ENCODE assay signal across 1 cellular context in genomic region chr1:206766251-206766856, GRCh38.
TF ChIP-seq lines count a peak whose summit lies in the region.

No MANE protein-coding gene starts in this region.

TF ChIP-seq in K562, 482 proteins besides CTCF, POLR2A, EP300 and RAD21 (continued from another document and continues in another):
- TF ChIP-seq KDM2B (CRISPR knock-in tag; IDR thresholded peaks at IDR 0.05) (no peak), MGA (IDR thresholded peaks at IDR 0.05) (no peak), ZEB2 (IDR thresholded peaks at IDR 0.05) (peak; percentile 79), ZNF830 (CRISPR knock-in tag; IDR thresholded peaks at IDR 0.05) (no peak), CHCHD3 (CRISPR knock-in tag; IDR thresholded peaks at IDR 0.05) (no peak), ZNF740 (CRISPR knock-in tag; IDR thresholded peaks at IDR 0.05) (no peak), ZNF740 (tag; IDR thresholded peaks at IDR 0.05) (no peak), NR2C1 (IDR thresholded peaks at IDR 0.05) (no peak), NR2C1 (tag; IDR thresholded peaks at IDR 0.05) (no peak), ATF7 (IDR thresholded peaks at IDR 0.05) (peak; percentile 63; the same call in 1 of the 2 replicates), MXI1 (IDR thresholded peaks at IDR 0.05; ENCODE audit: low read depth, low read length) (no peak), KLF1 (tag; IDR thresholded peaks at IDR 0.05) (no peak), ZNF133 (CRISPR knock-in tag; IDR thresholded peaks at IDR 0.05) (no peak), EWSR1 (IDR thresholded peaks at IDR 0.05; ENCODE audit: borderline replicate concordance, low read depth, partially characterized antibody) (no peak), JUND (IDR thresholded peaks at IDR 0.05; ENCODE audit: borderline replicate concordance, low read depth, low read length) (peak; percentile 58), JUND (tag; IDR thresholded peaks at IDR 0.05; ENCODE audit: borderline replicate concordance, low read depth, low read length) (peak; percentile 78; the same call in 2 of the 3 replicates), PHB2 (IDR thresholded peaks at IDR 0.05; ENCODE audit: low read depth) (no peak), BCOR (IDR thresholded peaks at IDR 0.05) (no peak), ZBTB17 (CRISPR knock-in tag; IDR thresholded peaks at IDR 0.05) (no peak), HNRNPH1 (optimal IDR thresholded peaks at IDR 0.05; ENCODE audit: low read depth, low read length) (no peak), SIRT6 (IDR thresholded peaks at IDR 0.05; ENCODE audit: low read depth, low read length) (no peak), TEAD4 (IDR thresholded peaks at IDR 0.05; ENCODE audit: low read length) (peak; percentile 75; the same call in 1 of the 2 replicates), TEAD4 (CRISPR knock-in tag; IDR thresholded peaks at IDR 0.05; ENCODE audit: borderline replicate concordance) (no peak), POLR3A (IDR thresholded peaks at IDR 0.05; ENCODE audit: borderline replicate concordance, extremely low read depth, insufficient read depth, insufficient read length) (no peak), CEBPB (tag; IDR thresholded peaks at IDR 0.05) (no peak), POLR2B (IDR thresholded peaks at IDR 0.05; ENCODE audit: low read depth, partially characterized antibody) (no peak), L3MBTL2 (IDR thresholded peaks at IDR 0.05) (peak; percentile 61), ZNF217 (CRISPR knock-in tag; IDR thresholded peaks at IDR 0.05) (no peak), HNRNPK (IDR thresholded peaks at IDR 0.05; ENCODE audit: low read depth, low read length, poor library complexity, severe bottlenecking) (no peak), ZMIZ1 (IDR thresholded peaks at IDR 0.05; ENCODE audit: low read depth in 2 of 2, low read length in 2 of 2) (0 out of 4 replicates have a peak, but pooled peaks of 1 of the 2 experiments have one; percentile 23), MAFK (IDR thresholded peaks at IDR 0.05; ENCODE audit: low read length) (peak; percentile 46; the same call in 1 of the 2 replicates), SOX6 (IDR thresholded peaks at IDR 0.05) (peak; percentile 62), BDP1 (IDR thresholded peaks at IDR 0.05; ENCODE audit: insufficient read depth, insufficient read length) (no peak), SPI1 (IDR thresholded peaks at IDR 0.05; ENCODE audit: borderline replicate concordance, low read depth, low read length) (peak; percentile 87), MNT (conservative IDR thresholded peaks at IDR 0.05) (no peak), FOXA1 (IDR thresholded peaks at IDR 0.05; ENCODE audit: borderline replicate concordance) (no peak), NFE2 (IDR thresholded peaks at IDR 0.05; ENCODE audit: low read depth) (peak; percentile 67), ARHGAP35 (IDR thresholded peaks at IDR 0.05; ENCODE audit: partially characterized antibody) (no peak), CXXC5 (CRISPR knock-in tag; IDR thresholded peaks at IDR 0.05) (no peak), CREB1 (IDR thresholded peaks at IDR 0.05) (no peak), CREB1 (CRISPR knock-in tag; IDR thresholded peaks at IDR 0.05) (no peak), PHTF2 (CRISPR knock-in tag; IDR thresholded peaks at IDR 0.05) (no peak), NFIC (IDR thresholded peaks at IDR 0.05) (no peak), NBN (IDR thresholded peaks at IDR 0.05; ENCODE audit: low read depth) (peak; percentile 72; the same call in 1 of the 2 replicates), RBM34 (IDR thresholded peaks at IDR 0.05; ENCODE audit: borderline replicate concordance, insufficient read depth, low read length) (no peak), SMAD4 (CRISPR knock-in tag; conservative IDR thresholded peaks at IDR 0.05) (peak; percentile 73), NEUROD1 (IDR thresholded peaks at IDR 0.05; ENCODE audit: borderline replicate concordance, low read depth, low read length, partially characterized antibody) (peak; percentile 64), ZKSCAN1 (IDR thresholded peaks at IDR 0.05; ENCODE audit: low read depth, low read length) (no peak)
- TF ChIP-seq, protein P1, sequence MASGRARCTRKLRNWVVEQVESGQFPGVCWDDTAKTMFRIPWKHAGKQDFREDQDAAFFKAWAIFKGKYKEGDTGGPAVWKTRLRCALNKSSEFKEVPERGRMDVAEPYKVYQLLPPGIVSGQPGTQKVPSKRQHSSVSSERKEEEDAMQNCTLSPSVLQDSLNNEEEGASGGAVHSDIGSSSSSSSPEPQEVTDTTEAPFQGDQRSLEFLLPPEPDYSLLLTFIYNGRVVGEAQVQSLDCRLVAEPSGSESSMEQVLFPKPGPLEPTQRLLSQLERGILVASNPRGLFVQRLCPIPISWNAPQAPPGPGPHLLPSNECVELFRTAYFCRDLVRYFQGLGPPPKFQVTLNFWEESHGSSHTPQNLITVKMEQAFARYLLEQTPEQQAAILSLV (tag; IDR thresholded peaks at IDR 0.05) = no peak
- TF ChIP-seq, protein P2, sequence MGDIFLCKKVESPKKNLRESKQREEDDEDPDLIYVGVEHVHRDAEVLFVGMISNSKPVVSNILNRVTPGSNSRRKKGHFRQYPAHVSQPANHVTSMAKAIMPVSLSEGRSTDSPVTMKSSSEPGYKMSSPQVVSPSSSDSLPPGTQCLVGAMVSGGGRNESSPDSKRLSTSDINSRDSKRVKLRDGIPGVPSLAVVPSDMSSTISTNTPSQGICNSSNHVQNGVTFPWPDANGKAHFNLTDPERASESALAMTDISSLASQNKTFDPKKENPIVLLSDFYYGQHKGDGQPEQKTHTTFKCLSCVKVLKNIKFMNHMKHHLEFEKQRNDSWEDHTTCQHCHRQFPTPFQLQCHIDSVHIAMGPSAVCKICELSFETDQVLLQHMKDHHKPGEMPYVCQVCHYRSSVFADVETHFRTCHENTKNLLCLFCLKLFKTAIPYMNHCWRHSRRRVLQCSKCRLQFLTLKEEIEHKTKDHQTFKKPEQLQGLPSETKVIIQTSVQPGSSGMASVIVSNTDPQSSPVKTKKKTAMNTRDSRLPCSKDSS (IDR thresholded peaks at IDR 0.05; ENCODE audit: low read depth, partially characterized antibody) = no peak
